In the genomic region with DNA sequence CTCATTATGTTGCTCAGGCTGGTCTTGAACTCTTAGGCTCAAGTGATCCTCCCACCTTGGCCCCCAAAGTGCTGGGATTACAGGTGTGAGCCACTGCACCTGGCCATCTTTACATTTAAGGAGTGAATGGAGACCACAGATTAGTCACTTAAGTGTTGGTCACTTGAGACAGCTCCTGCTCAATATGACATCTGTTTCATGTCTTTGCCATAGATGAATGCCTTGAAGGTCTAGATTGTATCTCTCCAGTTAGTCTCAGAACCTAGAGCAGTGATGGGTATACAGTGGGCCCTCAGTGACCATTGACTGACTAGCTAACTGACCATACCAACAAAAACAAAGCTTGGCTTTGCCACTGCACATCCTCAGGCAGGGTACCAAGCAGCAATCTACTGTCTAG, we compare ENCODE assay signal across 8 cellular contexts.
"Had no signal": no experiment of that assay in that cellular context is flagged by ENCODE, and none has a peak within 500 bp of the region (broad histone marks: within the 10 kb centered on the region; RNA-seq: fewer than 3 reads in every experiment).

No MANE protein-coding gene starts in this region.

- ATAC-seq: GM23338, HCT116, K562 had no signal

- H3K36me3 ChIP-seq: HAP-1 had no signal

- H3K4me3 Mint-ChIP-seq: GM23338, HFFc6 had no signal

- H3K27ac ChIP-seq: HL-60 had no signal

- DNase-seq: H7, HFFc6, IMR-90 had no signal

- H3K4me3 ChIP-seq: GM23338, HAP-1, K562 had no signal

- FAIRE-seq: K562 had no signal

- H2AFZ ChIP-seq: GM23338 had no signal

- H3K9me3 ChIP-seq: HAP-1 had no signal

- H3K9me3 Mint-ChIP-seq: GM23338, HFFc6 had no signal

- H3K4me2 ChIP-seq: GM23338 had no signal

- H3K27ac Mint-ChIP-seq: GM23338, HFFc6 had no signal
